ENCODE assay signal across 9 cellular contexts in genomic region chr1:48552420-48552819, GRCh38.
A peak's percentile ranks its signal among the peaks of the same experiment; 100 is the strongest.
DNase-seq lines count a peak whose midpoint lies in the region; ATAC-seq and TF ChIP-seq lines count a peak whose summit lies in the region.
"Had no signal": no experiment of that assay in that cellular context is flagged by ENCODE, and none has a peak within 500 bp of the region (broad histone marks: within the 10 kb centered on the region; RNA-seq: fewer than 3 reads in every experiment).

No MANE protein-coding gene starts in this region.

- intact Hi-C loops in transverse colon (cut with DNase I; ENCODE audit: low total_unique reads): no loop called here

- no peaks in the 10 kb centered on the region for H3K36me3 Mint-ChIP-seq in activated CD8-positive, alpha-beta memory T cell treated with anti-CD3 and anti-CD28 coated beads, Interleukin-2, amount 10 ng/mL, durations not matched to agents 7 days and 5 days

- no peak overlapping the region for H3K27ac Mint-ChIP-seq in activated CD8-positive, alpha-beta memory T cell treated with anti-CD3 and anti-CD28 coated beads, Interleukin-2, amount 10 ng/mL, durations not matched to agents 7 days and 5 days

- no peak for DNase-seq in AG09319 (ENCODE audit: extremely low read depth, low read depth)
- DNase-seq in NCI-H2081 treated with DMSO at 0.1 percent for 48 hours (lab: John Stamatoyannopoulos, UW): peak; percentile 18
- DNase-seq in fibroblast of pulmonary artery (ENCODE audit: low read depth): peak; percentile 13
- no peak for DNase-seq in MG63
- no peak for DNase-seq in transverse colon
- no peak for DNase-seq in H4 (ENCODE audit: low spot score)
- DNase-seq in activated CD8-positive, alpha-beta memory T cell treated with anti-CD3 and anti-CD28 coated beads, Interleukin-2, amount 10 ng/mL, durations not matched to agents 7 days and 5 days: no peak
- DNase-seq: retina had no signal

- no peak overlapping the region for H3K4me3 ChIP-seq in fibroblast of pulmonary artery (replicated peaks; ENCODE audit: low read depth, low read length)
- no peak overlapping the region for H3K4me3 ChIP-seq in MG63
- no peak overlapping the region for H3K4me3 ChIP-seq in transverse colon

- TF ChIP-seq EP300 in transverse colon (IDR thresholded peaks at IDR 0.05; ENCODE audit: low read depth): no peak

- H3K4me3 Mint-ChIP-seq in activated CD8-positive, alpha-beta memory T cell treated with anti-CD3 and anti-CD28 coated beads, Interleukin-2, amount 10 ng/mL, durations not matched to agents 7 days and 5 days: no peak overlapping the region

- no peaks in the 10 kb centered on the region for H3K27me3 Mint-ChIP-seq in activated CD8-positive, alpha-beta memory T cell treated with anti-CD3 and anti-CD28 coated beads, Interleukin-2, amount 10 ng/mL, durations not matched to agents 7 days and 5 days

- no peaks in the 10 kb centered on the region for H3K27me3 ChIP-seq in MG63
- H3K27me3 ChIP-seq in transverse colon: no peaks in the 10 kb centered on the region

- 20% methylated on average over 1 of the region's 1 CpG; no CpG with 5 or more reads in 1 of the 2 donors for WGBS in transverse colon (ENCODE audit: low coverage in 1 of 2), 2 donors

- no peak for TF ChIP-seq POLR2A in transverse colon (IDR thresholded peaks at IDR 0.05)

- in situ Hi-C loops in transverse colon (cut with MboI; ENCODE audit: low pct_ligation_motif_present in 1 of 4, low pct_unique_long_range_greater_than_20kb in 1 of 4, low sequenced_read_pairs in 3 of 4): loop anchor here in 1 of 4 donors (25.0 kb wide), 1 partner anchor 260 kb away; no protein-coding TSS in a partner anchor

- H3K4me1 ChIP-seq in transverse colon: peaks cover 0 to 3% (median 0%) of the 10 kb centered on the region in 4 donors

- no peaks in the 10 kb centered on the region for H3K36me3 ChIP-seq in MG63
- no peaks in the 10 kb centered on the region for H3K36me3 ChIP-seq in transverse colon

- H3K9me3 ChIP-seq in MG63 (no peaks in the 10 kb centered on the region), transverse colon (no peaks in the 10 kb centered on the region)

- CTCF ChIA-PET in activated CD8-positive, alpha-beta memory T cell treated with anti-CD3 and anti-CD28 coated beads, Interleukin-2, amount 10 ng/mL, durations not matched to agents 7 days and 5 days (lab: Charles Lee): no interaction called here

- peak overlapping the region in 1 of 4 donors; percentile 17 for H3K27ac ChIP-seq in transverse colon

- no peaks in the 10 kb centered on the region for H3K4me1 Mint-ChIP-seq in activated CD8-positive, alpha-beta memory T cell treated with anti-CD3 and anti-CD28 coated beads, Interleukin-2, amount 10 ng/mL, durations not matched to agents 7 days and 5 days

- TF ChIP-seq CTCF in AG09319 (IDR thresholded peaks at IDR 0.05; ENCODE audit: low read depth, low read length): peak; percentile 12; the same call in 1 of the 2 replicates
- TF ChIP-seq CTCF in GM12874 (IDR thresholded peaks at IDR 0.05; ENCODE audit: insufficient read depth, low read depth, low read length): peak; percentile 31; the same call in 1 of the 2 replicates
- peak; percentile 24 for TF ChIP-seq CTCF in fibroblast of pulmonary artery (IDR thresholded peaks at IDR 0.05; ENCODE audit: low read length, missing control alignments)
- TF ChIP-seq CTCF in transverse colon (IDR thresholded peaks at IDR 0.05): no peak

- ATAC-seq in activated CD8-positive, alpha-beta memory T cell treated with anti-CD3 and anti-CD28 coated beads, Interleukin-2, amount 10 ng/mL, durations not matched to agents 7 days and 5 days: no peak

- no peaks in the 10 kb centered on the region for H3K9me3 Mint-ChIP-seq in activated CD8-positive, alpha-beta memory T cell treated with anti-CD3 and anti-CD28 coated beads, Interleukin-2, amount 10 ng/mL, durations not matched to agents 7 days and 5 days (ENCODE audit: low read depth)

Comparison
In these comparisons a context has a peak if more than half of its experiments do, and no peak if none do; other contexts are left out.
1. DNase-seq: peak in NCI-H2081 treated with DMSO at 0.1 percent for 48 hours (single experiment) and fibroblast of pulmonary artery (single experiment); none in AG09319 (single experiment), MG63 (single experiment), transverse colon (single experiment), H4 (single experiment) and activated CD8-positive, alpha-beta memory T cell treated with anti-CD3 and anti-CD28 coated beads, Interleukin-2, amount 10 ng/mL, durations not matched to agents 7 days and 5 days (single experiment).
2. CTCF ChIP-seq: peak in AG09319 (single experiment), GM12874 (single experiment) and fibroblast of pulmonary artery (single experiment); none in transverse colon (0 of 5).